Comparison of ENCODE assay signal across 21 cellular contexts in genomic region chr21:35274090-35274489, GRCh38.
A peak's percentile ranks its signal among the peaks of the same experiment; 100 is the strongest.
DNase-seq lines count a peak whose midpoint lies in the region; ATAC-seq and TF ChIP-seq lines count a peak whose summit lies in the region.
"Had no signal": no experiment of that assay in that cellular context is flagged by ENCODE, and none has a peak within 500 bp of the region (broad histone marks: within the 10 kb centered on the region; RNA-seq: fewer than 3 reads in every experiment).

No MANE protein-coding gene starts in this region.

- H3K4me3 ChIP-seq in mucosa of descending colon, result no peak overlapping the region
- H3K4me3 ChIP-seq: GM23338, HAP-1, SJSA1 had no signal

- H3K4me1 Mint-ChIP-seq in activated CD4-positive, alpha-beta T cell treated with anti-CD3 and anti-CD28 coated beads, Interleukin-2, amount 10 ng/mL, durations not matched to agents 24 days and 14 days, result no peaks in the 10 kb centered on the region
- H3K4me1 Mint-ChIP-seq in type B pancreatic cell (ENCODE audit: unreplicated experiment) (peaks cover 10% of the 10 kb centered on the region), nephron progenitor cell (no peaks in the 10 kb centered on the region)
- H3K4me1 Mint-ChIP-seq: B cell had no signal

- H3K9me3 Mint-ChIP-seq in activated CD4-positive, alpha-beta T cell treated with anti-CD3 and anti-CD28 coated beads, Interleukin-2, amount 10 ng/mL, durations not matched to agents 24 days and 14 days, result peaks cover 10% of the 10 kb centered on the region
- H3K9me3 Mint-ChIP-seq in type B pancreatic cell (no peaks in the 10 kb centered on the region), nephron progenitor cell (peaks cover 29% of the 10 kb centered on the region)
- H3K9me3 Mint-ChIP-seq: CD8-positive, alpha-beta T cell had no signal

- H3K27me3 Mint-ChIP-seq in activated CD4-positive, alpha-beta T cell treated with anti-CD3 and anti-CD28 coated beads, Interleukin-2, amount 10 ng/mL, durations not matched to agents 24 days and 14 days, result no peaks in the 10 kb centered on the region
- no peaks in the 10 kb centered on the region for H3K27me3 Mint-ChIP-seq in type B pancreatic cell
- no peaks in the 10 kb centered on the region for H3K27me3 Mint-ChIP-seq in nephron progenitor cell (ENCODE audit: low read depth, poor library complexity)
- H3K27me3 Mint-ChIP-seq: B cell had no signal

- DNase-seq in activated CD4-positive, alpha-beta T cell treated with anti-CD3 and anti-CD28 coated beads, Interleukin-2, amount 10 ng/mL, durations not matched to agents 24 days and 14 days, result peak; percentile 11
- no peak for DNase-seq in activated CD4-positive, alpha-beta T cell treated with anti-CD3 and anti-CD28 coated beads, Interleukin-2, amount 50 U/mL, for 4 hours
- DNase-seq in epithelial cell of prostate (ENCODE audit: low read depth, low spot score), result no peak
- no peak for DNase-seq in mucosa of descending colon
- DNase-seq in type B pancreatic cell (ENCODE audit: extremely low spot score, unreplicated experiment), result no peak
- no peak for DNase-seq in nephron progenitor cell
- no peak for DNase-seq in cerebellar cortex (ENCODE audit: low spot score)
- no peak for DNase-seq in substantia nigra (lab: John Stamatoyannopoulos, UW)
- DNase-seq: CD8-positive, alpha-beta T cell; Kasumi-1; NCI-H1436; NCI-H187; NCI-H2171 treated with DMSO at 0.1 percent for 48 hours; Right ventricle myocardium superior had no signal

- no peak overlapping the region for H3K4me3 Mint-ChIP-seq in activated CD4-positive, alpha-beta T cell treated with anti-CD3 and anti-CD28 coated beads, Interleukin-2, amount 10 ng/mL, durations not matched to agents 24 days and 14 days
- peak overlapping the region; percentile 13 for H3K4me3 Mint-ChIP-seq in type B pancreatic cell
- no peak overlapping the region for H3K4me3 Mint-ChIP-seq in nephron progenitor cell
- H3K4me3 Mint-ChIP-seq: B cell; CD8-positive, alpha-beta T cell; GM23338 had no signal

- TF ChIP-seq CTCF in mucosa of descending colon (IDR thresholded peaks at IDR 0.05), result no peak
- no peak for TF ChIP-seq CTCF in type B pancreatic cell (conservative IDR thresholded peaks at IDR 0.05)
- TF ChIP-seq CTCF in nephron progenitor cell (IDR thresholded peaks at IDR 0.05), result no peak

- peak overlapping the region; percentile 26 for H3K27ac ChIP-seq in epithelial cell of prostate
- H3K27ac ChIP-seq in substantia nigra (ENCODE audit: low read depth, low read length, poor library complexity, severe bottlenecking), result no peak overlapping the region
- H3K27ac ChIP-seq: 22Rv1, C4-2B, SJSA1 had no signal

- intact Hi-C loops in activated CD4-positive, alpha-beta T cell treated with anti-CD3 and anti-CD28 coated beads, Interleukin-2, amount 10 ng/mL, durations not matched to agents 24 days and 14 days (cut with micrococcal nuclease), result no loop called here
- intact Hi-C loops in mucosa of descending colon (cut with DNase I, micrococcal nuclease), result no loop called here

- H3K4me1 ChIP-seq in mucosa of descending colon (ENCODE audit: low read depth), result peaks cover 4% of the 10 kb centered on the region
- H3K4me1 ChIP-seq: HAP-1 had no signal

- H3K27ac Mint-ChIP-seq in activated CD4-positive, alpha-beta T cell treated with anti-CD3 and anti-CD28 coated beads, Interleukin-2, amount 10 ng/mL, durations not matched to agents 24 days and 14 days, result no peak overlapping the region
- H3K27ac Mint-ChIP-seq in type B pancreatic cell (peak overlapping the region; percentile 61), nephron progenitor cell (no peak overlapping the region)
- H3K27ac Mint-ChIP-seq: B cell; CD8-positive, alpha-beta T cell; GM23338 had no signal

- peak; percentile 76 for ATAC-seq in mucosa of descending colon
- ATAC-seq: HepG2 had no signal

- no peaks in the 10 kb centered on the region for H3K36me3 Mint-ChIP-seq in activated CD4-positive, alpha-beta T cell treated with anti-CD3 and anti-CD28 coated beads, Interleukin-2, amount 10 ng/mL, durations not matched to agents 24 days and 14 days (ENCODE audit: low read depth)
- no peaks in the 10 kb centered on the region for H3K36me3 Mint-ChIP-seq in type B pancreatic cell
- peaks cover 10% of the 10 kb centered on the region for H3K36me3 Mint-ChIP-seq in nephron progenitor cell (ENCODE audit: low read depth)
- H3K36me3 Mint-ChIP-seq: CD8-positive, alpha-beta T cell had no signal

- H3K36me3 ChIP-seq in mucosa of descending colon (ENCODE audit: low read depth), result no peaks in the 10 kb centered on the region
- H3K36me3 ChIP-seq: HAP-1, SJSA1 had no signal

- H3K9me3 ChIP-seq in mucosa of descending colon, result no peaks in the 10 kb centered on the region
- H3K9me3 ChIP-seq: HAP-1, SJSA1 had no signal
